In genomic region chr4:85734446-85734845, GRCh38 we compare ENCODE assay signal across 17 cellular contexts.
DNase-seq lines count a peak whose midpoint lies in the region; ATAC-seq, FAIRE-seq and TF ChIP-seq lines count a peak whose summit lies in the region.
"Had no signal": no experiment of that assay in that cellular context is flagged by ENCODE, and none has a peak within 500 bp of the region (broad histone marks: within the 10 kb centered on the region; RNA-seq: fewer than 3 reads in every experiment).

No MANE protein-coding gene starts in this region.

- no TSS peak for BruUV-seq in HCT116 (replicated peaks; lab: Mats Ljungman, UMichigan)

- H3K23ac ChIP-seq in mesenchymal stem cell (ENCODE audit: low read length in 2 of 2): no peak overlapping the region

- no peaks in the 10 kb centered on the region; the same call in 1 of the 2 replicates for H3K9me2 ChIP-seq in HCT116 (ENCODE audit: insufficient read depth)
- 0 out of 2 replicates have a peak, but pooled peaks cover 4% of the 10 kb centered on the region for H3K9me2 ChIP-seq in GM23338 (ENCODE audit: insufficient read depth)

- H3K36me3 Mint-ChIP-seq in dendritic cell treated with granulocyte-macrophage colony-stimulating factor and Interleukin-4, amounts not matched to agents 40 ng/mL and 50 ng/mL, for 4 days (ENCODE audit: low read depth): peaks cover 11% of the 10 kb centered on the region
- no peaks in the 10 kb centered on the region for H3K36me3 Mint-ChIP-seq in GM23338 (ENCODE audit: low read depth)
- H3K36me3 Mint-ChIP-seq: activated CD4-positive, alpha-beta memory T cell treated with anti-CD3 and anti-CD28 coated beads for 36 hours had no signal

- H2AK5ac ChIP-seq in mesenchymal stem cell (ENCODE audit: low read length, severe bottlenecking): no peak overlapping the region

- H3K9ac ChIP-seq in HCT116 (ENCODE audit: low read length) (no peak overlapping the region), mesenchymal stem cell (ENCODE audit: low read length) (no peak overlapping the region)
- H3K9ac ChIP-seq: BLaER1 had no signal

- H3K4me2 ChIP-seq in A549 (no peak overlapping the region), HCT116 (ENCODE audit: low read length) (peak overlapping the region; percentile 31; the same call in 1 of the 2 replicates), mesenchymal stem cell (ENCODE audit: low read length, poor library complexity, severe bottlenecking) (no peak overlapping the region), GM23338 (no peak overlapping the region)
- H3K4me2 ChIP-seq: BLaER1 had no signal

- no peak overlapping the region for H2BK5ac ChIP-seq in mesenchymal stem cell (ENCODE audit: low read depth, low read length, poor library complexity, severe bottlenecking)

- H3K4me3 ChIP-seq in A549 (no peak overlapping the region), HCT116 (replicated peaks in 1 of 2; ENCODE audit: low read depth in 1 of 2, low read length in 2 of 2) (no peak overlapping the region), mesenchymal stem cell (ENCODE audit: insufficient read depth in 1 of 2, low read depth in 1 of 2, low read length in 2 of 2) (no peak overlapping the region), GM23338 (no peak overlapping the region)
- H3K4me3 ChIP-seq: BLaER1, colonic mucosa, lung, prostate gland, vagina had no signal

- RAD21 ChIA-PET in HCT116 (lab: Charles Lee; ENCODE audit: low non-redundant PET in 1 of 2, low total read pairs in 2 of 2, uncharacterized antibody in 2 of 2, unreplicated experiment in 2 of 2): no interaction called here

- H4K20me1 ChIP-seq in HCT116 (ENCODE audit: insufficient read depth): no peaks in the 10 kb centered on the region
- H4K20me1 ChIP-seq in GM23338 (replicated peaks; ENCODE audit: insufficient read depth): no peaks in the 10 kb centered on the region
- H4K20me1 ChIP-seq: BLaER1 had no signal

- H3K79me2 ChIP-seq in HCT116 (ENCODE audit: insufficient read depth, low read length): no peaks in the 10 kb centered on the region
- no peaks in the 10 kb centered on the region for H3K79me2 ChIP-seq in GM23338 (replicated peaks; ENCODE audit: insufficient read depth)

- no peak overlapping the region for H2BK120ac ChIP-seq in mesenchymal stem cell (ENCODE audit: low read depth, low read length)

- CTCF ChIA-PET in A549 (lab: Yijun Ruan, JAX) (no interaction called here), HCT116 (lab: Charles Lee) (interaction anchor here (1.1 kb wide), 1 partner anchor 13 kb away, joined by 5 read pairs; no protein-coding TSS in a partner anchor)

- H4K8ac ChIP-seq in mesenchymal stem cell (ENCODE audit: low read length): no peak overlapping the region

- no peaks in the 10 kb centered on the region for H3K27me3 Mint-ChIP-seq in dendritic cell treated with granulocyte-macrophage colony-stimulating factor and Interleukin-4, amounts not matched to agents 40 ng/mL and 50 ng/mL, for 4 days
- no peaks in the 10 kb centered on the region for H3K27me3 Mint-ChIP-seq in GM23338 (ENCODE audit: insufficient read depth, low read depth, poor library complexity)
- H3K27me3 Mint-ChIP-seq: activated CD4-positive, alpha-beta memory T cell treated with anti-CD3 and anti-CD28 coated beads for 36 hours had no signal

- H3K4me1 Mint-ChIP-seq in dendritic cell treated with granulocyte-macrophage colony-stimulating factor and Interleukin-4, amounts not matched to agents 40 ng/mL and 50 ng/mL, for 4 days (ENCODE audit: low read depth): peaks cover 58% of the 10 kb centered on the region
- H3K4me1 Mint-ChIP-seq in GM23338: peaks cover 5% of the 10 kb centered on the region; the same call in 2 of the 3 replicates

- POLR2A ChIA-PET in A549 (lab: Yijun Ruan, JAX) (no interaction called here), HCT116 (lab: Charles Lee) (no interaction called here)

- intact Hi-C loops in HCT116 (cut with micrococcal nuclease): no loop called here
- intact Hi-C loops in dendritic cell treated with granulocyte-macrophage colony-stimulating factor and Interleukin-4, amounts not matched to agents 40 ng/mL and 50 ng/mL, for 4 days (cut with micrococcal nuclease): no loop called here

- no peak overlapping the region for H3K14ac ChIP-seq in mesenchymal stem cell (ENCODE audit: low read length in 2 of 2)

- H3K4me3 Mint-ChIP-seq in dendritic cell treated with granulocyte-macrophage colony-stimulating factor and Interleukin-4, amounts not matched to agents 40 ng/mL and 50 ng/mL, for 4 days: no peak overlapping the region
- H3K4me3 Mint-ChIP-seq in GM23338: no peak overlapping the region
- H3K4me3 Mint-ChIP-seq: activated CD4-positive, alpha-beta memory T cell treated with anti-CD3 and anti-CD28 coated beads for 36 hours had no signal

- no peak overlapping the region for H3K4ac ChIP-seq in mesenchymal stem cell (ENCODE audit: low read depth in 1 of 2, low read length in 2 of 2)

- FAIRE-seq in A549 (lab: Jason Lieb, UNC): no peak

- H3K79me1 ChIP-seq in mesenchymal stem cell (replicated peaks; ENCODE audit: low read length, poor library complexity, severe bottlenecking): no peaks in the 10 kb centered on the region

- peak overlapping the region; percentile 87 for H3K27ac Mint-ChIP-seq in dendritic cell treated with granulocyte-macrophage colony-stimulating factor and Interleukin-4, amounts not matched to agents 40 ng/mL and 50 ng/mL, for 4 days
- H3K27ac Mint-ChIP-seq in GM23338: no peak overlapping the region
- H3K27ac Mint-ChIP-seq: activated CD4-positive, alpha-beta memory T cell treated with anti-CD3 and anti-CD28 coated beads for 36 hours had no signal

- peaks cover 12% of the 10 kb centered on the region for H3K9me3 Mint-ChIP-seq in dendritic cell treated with granulocyte-macrophage colony-stimulating factor and Interleukin-4, amounts not matched to agents 40 ng/mL and 50 ng/mL, for 4 days
- no peaks in the 10 kb centered on the region for H3K9me3 Mint-ChIP-seq in GM23338
- H3K9me3 Mint-ChIP-seq: activated CD4-positive, alpha-beta memory T cell treated with anti-CD3 and anti-CD28 coated beads for 36 hours had no signal

- TF ChIP-seq POLR2A in A549 (IDR thresholded peaks at IDR 0.05; ENCODE audit: low read length): no peak
- TF ChIP-seq POLR2A in HCT116 (IDR thresholded peaks at IDR 0.05; ENCODE audit: borderline replicate concordance, extremely low read depth, insufficient read depth, insufficient read length): no peak

- TF ChIP-seq CTCF in A549 (IDR thresholded peaks at IDR 0.05) (no peak), HCT116 (IDR thresholded peaks at IDR 0.05 in 2 of 3, conservative IDR thresholded peaks at IDR 0.05 in 1 of 3; ENCODE audit: borderline replicate concordance in 1 of 3, insufficient read depth in 1 of 3, low read depth in 2 of 3, low read length in 2 of 3) (no peak), GM23338 (conservative IDR thresholded peaks at IDR 0.05; ENCODE audit: low read depth in 2 of 2) (no peak)

- H2BK15ac ChIP-seq in mesenchymal stem cell (ENCODE audit: low read depth, poor library complexity, severe bottlenecking): no peak overlapping the region

- no peak for ATAC-seq in A549
- ATAC-seq in HCT116: peak; percentile 40; the same call in 1 of the 2 replicates
- ATAC-seq in HG02642 (IDR thresholded peaks at IDR 0.05; ENCODE audit: poor library complexity, unreplicated experiment): no peak
- no peak for ATAC-seq in GM23338

- no peaks in the 10 kb centered on the region for H3K36me3 ChIP-seq in HCT116 (ENCODE audit: control insufficient read depth in 1 of 2, insufficient read depth in 2 of 2, low read length in 2 of 2)
- H3K36me3 ChIP-seq in mesenchymal stem cell (ENCODE audit: control insufficient read depth in 1 of 2, insufficient read depth in 2 of 2, low read depth in 1 of 2, low read length in 2 of 2): no peaks in the 10 kb centered on the region
- H3K36me3 ChIP-seq in GM23338 (ENCODE audit: insufficient read depth): no peaks in the 10 kb centered on the region
- H3K36me3 ChIP-seq: BLaER1, colonic mucosa, prostate gland, vagina had no signal

- H3F3A ChIP-seq in GM23338 (replicated peaks; ENCODE audit: low read depth): no peaks in the 10 kb centered on the region

- H3K9me3 ChIP-seq in A549 (no peaks in the 10 kb centered on the region), HCT116 (ENCODE audit: control insufficient read depth in 1 of 2, insufficient read depth in 1 of 2, low read depth in 1 of 2, low read length in 2 of 2) (no peaks in the 10 kb centered on the region), mesenchymal stem cell (ENCODE audit: control insufficient read depth, low read length) (no peaks in the 10 kb centered on the region)
- H3K9me3 ChIP-seq: BLaER1, colonic mucosa, prostate gland, vagina had no signal

- H3K18ac ChIP-seq in mesenchymal stem cell (ENCODE audit: low read depth in 1 of 2, low read length in 2 of 2): no peak overlapping the region

- no peak for TF ChIP-seq RAD21 in A549 (conservative IDR thresholded peaks at IDR 0.05 in 1 of 2, IDR thresholded peaks at IDR 0.05 in 1 of 2)
- TF ChIP-seq RAD21 in HCT116 (IDR thresholded peaks at IDR 0.05; ENCODE audit: low read depth): no peak

- no peak overlapping the region for H4K91ac ChIP-seq in mesenchymal stem cell (ENCODE audit: low read length)

- no peak for TF ChIP-seq EP300 in A549 (IDR thresholded peaks at IDR 0.05)

- no peak overlapping the region for H3K27ac ChIP-seq in A549
- no peak overlapping the region for H3K27ac ChIP-seq in HCT116 (ENCODE audit: low read depth, low read length)
- H3K27ac ChIP-seq in mesenchymal stem cell (ENCODE audit: low read length, poor library complexity, severe bottlenecking): no peak overlapping the region
- H3K27ac ChIP-seq in GM23338 (ENCODE audit: low read depth): no peak overlapping the region
- H3K27ac ChIP-seq: BLaER1, colonic mucosa, prostate gland, vagina had no signal

- no peak for DNase-seq in A549 (ENCODE audit: low read depth in 1 of 2, low spot score in 1 of 2)
- peak; percentile 74 for DNase-seq in HCT116 (ENCODE audit: low read depth, low spot score)
- DNase-seq in mesenchymal stem cell: peak; percentile 35
- DNase-seq in NCI-H510A treated with DMSO at 0.1 percent for 48 hours (lab: John Stamatoyannopoulos, UW): no peak
- DNase-seq in NCI-H82 treated with DMSO at 0.1 percent for 48 hours (lab: John Stamatoyannopoulos, UW; ENCODE audit: unreplicated experiment): no peak
- no peak for DNase-seq in GM23338 (ENCODE audit: low spot score)
- DNase-seq: activated CD4-positive, alpha-beta memory T cell treated with anti-CD3 and anti-CD28 coated beads for 36 hours; activated naive CD4-positive, alpha-beta T cell treated with Interleukin-2 at 50 U/mL for 16 hours; colonic mucosa; glutamatergic neuron; NCI-H774 had no signal

- 20% methylated on average over 1 of the region's 1 CpG for WGBS in A549 (ENCODE audit: missing lambda C conversion rate)
- WGBS in mesenchymal stem cell: 67% methylated on average over 1 of the region's 1 CpG

- H3K27me3 ChIP-seq in HCT116 (ENCODE audit: insufficient read depth, low read length): no peaks in the 10 kb centered on the region
- no peaks in the 10 kb centered on the region for H3K27me3 ChIP-seq in mesenchymal stem cell (ENCODE audit: control insufficient read depth in 1 of 2, insufficient read depth in 1 of 2, low read length in 2 of 2)
- H3K27me3 ChIP-seq in GM23338 (ENCODE audit: insufficient read depth): no peaks in the 10 kb centered on the region
- H3K27me3 ChIP-seq: BLaER1, colonic mucosa, vagina had no signal

- H2AFZ ChIP-seq in HCT116 (ENCODE audit: low read depth, low read length, poor library complexity, severe bottlenecking): no peak overlapping the region
- H2AFZ ChIP-seq in mesenchymal stem cell (ENCODE audit: low read depth, low read length): no peak overlapping the region
- H2AFZ ChIP-seq in GM23338: no peak overlapping the region

- H2BK12ac ChIP-seq in mesenchymal stem cell (ENCODE audit: low read length in 2 of 2): no peak overlapping the region

- H3K4me1 ChIP-seq in A549 (peaks cover 9% of the 10 kb centered on the region; the same call in 1 of the 3 replicates), HCT116 (ENCODE audit: control insufficient read depth in 1 of 2, insufficient read depth in 2 of 2, low read length in 2 of 2) (peaks cover 0 to 11% of the 10 kb centered on the region in 2 experiments; a peak in 3 of 4 replicates), mesenchymal stem cell (ENCODE audit: control insufficient read depth, insufficient read depth, low read depth, low read length) (no peaks in the 10 kb centered on the region), GM23338 (ENCODE audit: insufficient read depth) (no peaks in the 10 kb centered on the region)
- H3K4me1 ChIP-seq: BLaER1, colonic mucosa, prostate gland, vagina had no signal

Comparison
In these comparisons a context has a peak if more than half of its experiments do, and no peak if none do; other contexts are left out.
1. DNase-seq: peak in HCT116 (single experiment) and mesenchymal stem cell (single experiment); none in A549 (0 of 2), NCI-H510A treated with DMSO at 0.1 percent for 48 hours (single experiment), NCI-H82 treated with DMSO at 0.1 percent for 48 hours (single experiment) and GM23338 (single experiment).
2. Of the 6 proteins assayed by ChIP-seq in both A549 and HCT116: peak only in A549: none; only in HCT116: CEBPB and MAX; in both: none; in neither: 4.